Comparison of ENCODE assay signal across 20 cellular contexts in genomic region chr11:23181022-23181807, GRCh38.
DNase-seq lines count a peak whose midpoint lies in the region; ATAC-seq and TF ChIP-seq lines count a peak whose summit lies in the region.
"Had no signal": no experiment of that assay in that cellular context is flagged by ENCODE, and none has a peak within 500 bp of the region (broad histone marks: within the 10 kb centered on the region; RNA-seq: fewer than 3 reads in every experiment).

No MANE protein-coding gene starts in this region.

- no peak overlapping the region for H3K27ac ChIP-seq in naive thymus-derived CD4-positive, alpha-beta T cell (ENCODE audit: low read depth, low read length)
- H3K27ac ChIP-seq: HL-60, KMS-11, SJCRH30 had no signal

- H3K36me3 Mint-ChIP-seq in naive thymus-derived CD4-positive, alpha-beta T cell: peaks cover 0 to 12% (median 0%) of the 10 kb centered on the region in 5 donors
- H3K36me3 Mint-ChIP-seq: T-cell had no signal

- CTCF ChIA-PET in naive thymus-derived CD4-positive, alpha-beta T cell (lab: Charles Lee): no interaction called here

- H3K9me2 ChIP-seq in Loucy (replicated peaks; ENCODE audit: low read depth, low read length): no peaks in the 10 kb centered on the region

- H3K4me1 ChIP-seq in Loucy (ENCODE audit: insufficient read depth, low read length, poor library complexity, severe bottlenecking): peaks cover 13% of the 10 kb centered on the region
- no peaks in the 10 kb centered on the region for H3K4me1 ChIP-seq in naive thymus-derived CD4-positive, alpha-beta T cell (ENCODE audit: control insufficient read depth in 2 of 2, insufficient read depth in 2 of 2, low read length in 2 of 2)
- H3K4me1 ChIP-seq: BE2C, HAP-1, SJCRH30 had no signal

- peaks cover 0 to 8% (median 0%) of the 10 kb centered on the region in 7 donors for H3K4me1 Mint-ChIP-seq in naive thymus-derived CD4-positive, alpha-beta T cell
- H3K4me1 Mint-ChIP-seq: CD4-positive, CD25-positive, alpha-beta regulatory T cell; T-cell had no signal

- no peak overlapping the region for H3K4me3 Mint-ChIP-seq in naive thymus-derived CD4-positive, alpha-beta T cell
- H3K4me3 Mint-ChIP-seq: CD4-positive, CD25-positive, alpha-beta regulatory T cell; T-cell had no signal

- intact Hi-C loops in naive thymus-derived CD4-positive, alpha-beta T cell (cut with micrococcal nuclease): no loop called here
- intact Hi-C loops in posterior vena cava (cut with DNase I): no loop called here

- no peaks in the 10 kb centered on the region for H3K36me3 ChIP-seq in Loucy (ENCODE audit: insufficient read depth, low read length)
- no peaks in the 10 kb centered on the region for H3K36me3 ChIP-seq in naive thymus-derived CD4-positive, alpha-beta T cell (ENCODE audit: control insufficient read depth in 2 of 3, insufficient read depth in 3 of 3, low read length in 3 of 3)
- H3K36me3 ChIP-seq: BE2C, HAP-1, SJCRH30 had no signal

- no peak overlapping the region for H3K27ac Mint-ChIP-seq in naive thymus-derived CD4-positive, alpha-beta T cell
- H3K27ac Mint-ChIP-seq: CD4-positive, CD25-positive, alpha-beta regulatory T cell; T-cell had no signal

- peak overlapping the region; percentile 40 for H3K4me2 ChIP-seq in Loucy (ENCODE audit: low read depth, low read length, poor library complexity, severe bottlenecking)
- H3K4me2 ChIP-seq: KMS-11 had no signal

- ATAC-seq in HG03175 (IDR thresholded peaks at IDR 0.05; ENCODE audit: unreplicated experiment): peak; percentile 78
- ATAC-seq in naive thymus-derived CD4-positive, alpha-beta T cell: peak; percentile 38
- ATAC-seq: T-cell had no signal

- H3K9me3 Mint-ChIP-seq in naive thymus-derived CD4-positive, alpha-beta T cell: peaks cover 0 to 6% (median 0%) of the 10 kb centered on the region in 11 donors

- no peaks in the 10 kb centered on the region for H3K27me3 Mint-ChIP-seq in naive thymus-derived CD4-positive, alpha-beta T cell
- H3K27me3 Mint-ChIP-seq: CD4-positive, CD25-positive, alpha-beta regulatory T cell; T-cell had no signal

- no peak overlapping the region for H3K9ac ChIP-seq in Loucy (ENCODE audit: low read depth, low read length, poor library complexity, severe bottlenecking)
- H3K9ac ChIP-seq: KMS-11 had no signal

- no peaks in the 10 kb centered on the region for H4K20me1 ChIP-seq in Loucy (ENCODE audit: insufficient read depth, low read length, poor library complexity, severe bottlenecking)

- TF ChIP-seq CTCF in Loucy (conservative IDR thresholded peaks at IDR 0.05; ENCODE audit: low read length): no peak

- no peaks in the 10 kb centered on the region for H3K9me3 ChIP-seq in Loucy (ENCODE audit: insufficient read depth, low read depth, low read length)
- no peaks in the 10 kb centered on the region for H3K9me3 ChIP-seq in naive thymus-derived CD4-positive, alpha-beta T cell (ENCODE audit: control insufficient read depth in 2 of 3, low read length in 3 of 3)
- H3K9me3 ChIP-seq: BE2C, HAP-1, SJCRH30 had no signal

- peak; percentile 28 for DNase-seq in OCI-M1 (lab: John Stamatoyannopoulos, UW)
- no peak for DNase-seq in naive thymus-derived CD4-positive, alpha-beta T cell
- DNase-seq in CD1c-positive myeloid dendritic cell (ENCODE audit: extremely low spot score): no peak
- no peak for DNase-seq in pons (ENCODE audit: low spot score)
- DNase-seq in posterior vena cava (ENCODE audit: low spot score): no peak
- DNase-seq in superior temporal gyrus (ENCODE audit: extremely low spot score): no peak
- DNase-seq: BE2C; CD4-positive, CD25-positive, alpha-beta regulatory T cell; NCI-H1105; NCI-H2029 treated with DMSO at 0.1 percent for 48 hours; NCI-H226; NCI-H524 treated with DMSO at 0.1 percent for 48 hours; NCI-H82; SJCRH30; T-cell had no signal

- no peaks in the 10 kb centered on the region for H3F3A ChIP-seq in Loucy (ENCODE audit: low read depth)

- no peak overlapping the region for H3K4me3 ChIP-seq in Loucy (ENCODE audit: low read length, poor library complexity, severe bottlenecking)
- H3K4me3 ChIP-seq in naive thymus-derived CD4-positive, alpha-beta T cell (ENCODE audit: low read length): no peak overlapping the region
- H3K4me3 ChIP-seq: HAP-1, SJCRH30 had no signal

- H2AFZ ChIP-seq in Loucy (ENCODE audit: low read length): peak overlapping the region; percentile 42; the same call in 1 of the 2 replicates

- POLR2A ChIA-PET in naive thymus-derived CD4-positive, alpha-beta T cell (lab: Charles Lee): no interaction called here

- no peaks in the 10 kb centered on the region for H3K27me3 ChIP-seq in Loucy (ENCODE audit: insufficient read depth, low read length, poor library complexity, severe bottlenecking)
- no peaks in the 10 kb centered on the region for H3K27me3 ChIP-seq in naive thymus-derived CD4-positive, alpha-beta T cell (ENCODE audit: control insufficient read depth in 2 of 2, insufficient read depth in 2 of 2, low read length in 2 of 2)
- H3K27me3 ChIP-seq: BE2C, SJCRH30 had no signal

- no peaks in the 10 kb centered on the region for H3K79me2 ChIP-seq in Loucy (ENCODE audit: insufficient read depth, low read length)
